In genomic region chr1:32116531-32116930, GRCh38 we compare ENCODE assay signal across 18 cellular contexts. TPM values are rescaled to one million over a fixed set of nuclear protein-coding genes. Genes with fewer than 3 reads are reported as not detected.
DNase-seq lines count a peak whose midpoint lies in the region; ATAC-seq and TF ChIP-seq lines count a peak whose summit lies in the region.
"Had no signal": no experiment of that assay in that cellular context is flagged by ENCODE, and none has a peak within 500 bp of the region (broad histone marks: within the 10 kb centered on the region; RNA-seq: fewer than 3 reads in every experiment).

No MANE protein-coding gene starts in this region.

- no peak for TF ChIP-seq POLR2A in breast epithelium (IDR thresholded peaks at IDR 0.05)
- no peak for TF ChIP-seq POLR2A in esophagus muscularis mucosa (IDR thresholded peaks at IDR 0.05; ENCODE audit: low read depth)

- CTCF ChIA-PET in MCF 10A (lab: Yijun Ruan, JAX) = no interaction called here

- H3K27me3 Mint-ChIP-seq in MCF 10A (ENCODE audit: insufficient read depth, unreplicated experiment) = no peaks in the 10 kb centered on the region
- H3K27me3 Mint-ChIP-seq: activated CD8-positive, alpha-beta T cell treated with anti-CD3 and anti-CD28 coated beads for 36 hours; activated naive CD8-positive, alpha-beta T cell treated with anti-CD3 and anti-CD28 coated beads for 36 hours; CD8-positive, alpha-beta memory T cell had no signal

- 95% methylated on average over 4 of the region's 4 CpGs for WGBS in esophagus muscularis mucosa

- no peaks in the 10 kb centered on the region for H3K36me3 ChIP-seq in breast epithelium
- peaks cover 0 to 6% (median 0%) of the 10 kb centered on the region in 4 donors for H3K36me3 ChIP-seq in esophagus muscularis mucosa
- no peaks in the 10 kb centered on the region for H3K36me3 ChIP-seq in osteoblast (ENCODE audit: insufficient read depth, low read length)

- H3K9me3 ChIP-seq in breast epithelium (no peaks in the 10 kb centered on the region), esophagus muscularis mucosa (no peaks in the 10 kb centered on the region), osteoblast (ENCODE audit: low read depth, low read length) (no peaks in the 10 kb centered on the region)
- H3K9me3 ChIP-seq: A549, upper lobe of left lung had no signal

- no peak overlapping the region for H3K4me3 ChIP-seq in breast epithelium
- H3K4me3 ChIP-seq in esophagus muscularis mucosa = no peak overlapping the region
- H3K4me3 ChIP-seq in osteoblast (ENCODE audit: insufficient read depth, low read length) = peak overlapping the region; percentile 24
- H3K4me3 ChIP-seq: A549, upper lobe of left lung had no signal

- no peak overlapping the region for H2AFZ ChIP-seq in osteoblast (ENCODE audit: low read length)

- intact Hi-C loops in MCF 10A (cut with micrococcal nuclease) (no loop called here), breast epithelium (cut with DNase I; ENCODE audit: low total_unique reads) (no loop called here), esophagus muscularis mucosa (cut with DNase I) (no loop called here)

- DNase-seq in MCF 10A (ENCODE audit: unreplicated experiment) (no peak), breast epithelium (ENCODE audit: low spot score in 2 of 2) (no peak), esophagus muscularis mucosa (ENCODE audit: extremely low spot score) (no peak), osteoblast (ENCODE audit: insufficient read length, low spot score, missing footprints) (no peak), DMS79 (lab: John Stamatoyannopoulos, UW) (no peak), COR-L47 (lab: John Stamatoyannopoulos, UW) (no peak), DMS153 treated with DMSO at 0.1 percent for 48 hours (lab: John Stamatoyannopoulos, UW; ENCODE audit: unreplicated experiment) (no peak)
- DNase-seq: activated CD8-positive, alpha-beta T cell treated with anti-CD3 and anti-CD28 coated beads for 36 hours; activated naive CD8-positive, alpha-beta T cell treated with anti-CD3 and anti-CD28 coated beads for 36 hours; activated T-cell treated with anti-CD3 and anti-CD28 coated beads, Interleukin-2, amount 50 U/mL, for 48 hours; CD8-positive, alpha-beta memory T cell; islet precursor cell; NCI-H1694; NCI-H2227 treated with DMSO at 0.1 percent for 48 hours; stimulated activated CD4-positive, alpha-beta T cell treated with anti-CD3 and anti-CD28 coated beads, Interleukin-4, amount 100 ng/mL, for 4 hours had no signal

- H3K4me3 Mint-ChIP-seq in MCF 10A (ENCODE audit: unreplicated experiment) = no peak overlapping the region
- H3K4me3 Mint-ChIP-seq: activated CD8-positive, alpha-beta T cell treated with anti-CD3 and anti-CD28 coated beads for 36 hours; activated naive CD8-positive, alpha-beta T cell treated with anti-CD3 and anti-CD28 coated beads for 36 hours had no signal

- H3K4me2 ChIP-seq in osteoblast (ENCODE audit: insufficient read depth, low read length) = peak overlapping the region; percentile 67
- H3K4me2 ChIP-seq: A549 had no signal

- peaks cover 93% of the 10 kb centered on the region for H3K79me2 ChIP-seq in osteoblast (ENCODE audit: insufficient read depth, low read length)

- peaks cover 17% of the 10 kb centered on the region for H3K4me1 Mint-ChIP-seq in MCF 10A (ENCODE audit: insufficient read depth, unreplicated experiment)

- peaks cover 20% of the 10 kb centered on the region for H3K36me3 Mint-ChIP-seq in MCF 10A (ENCODE audit: insufficient read depth, unreplicated experiment)

- H3K9me3 Mint-ChIP-seq in MCF 10A (ENCODE audit: unreplicated experiment) = no peaks in the 10 kb centered on the region
- H3K9me3 Mint-ChIP-seq: activated CD8-positive, alpha-beta T cell treated with anti-CD3 and anti-CD28 coated beads for 36 hours; activated naive CD8-positive, alpha-beta T cell treated with anti-CD3 and anti-CD28 coated beads for 36 hours; CD8-positive, alpha-beta memory T cell had no signal

- no peak for TF ChIP-seq EP300 in esophagus muscularis mucosa (IDR thresholded peaks at IDR 0.05)

- H3K27ac ChIP-seq in breast epithelium (no peak overlapping the region), esophagus muscularis mucosa (replicated peaks in 1 of 4) (peak overlapping the region; percentile 34 to 74 (median 46)), osteoblast (ENCODE audit: low read depth, low read length) (peak overlapping the region; percentile 44)
- H3K27ac ChIP-seq: A549 had no signal

- TF ChIP-seq CTCF in MCF 10A (IDR thresholded peaks at IDR 0.05; ENCODE audit: unreplicated experiment) = no peak
- TF ChIP-seq CTCF in breast epithelium (IDR thresholded peaks at IDR 0.05) = no peak
- no peak for TF ChIP-seq CTCF in esophagus muscularis mucosa (IDR thresholded peaks at IDR 0.05)
- no peak for TF ChIP-seq CTCF in osteoblast (IDR thresholded peaks at IDR 0.05; ENCODE audit: extremely low read depth, low read depth, low read length)

- H3K27me3 ChIP-seq in breast epithelium (no peaks in the 10 kb centered on the region), esophagus muscularis mucosa (no peaks in the 10 kb centered on the region), osteoblast (ENCODE audit: insufficient read depth, low read length) (no peaks in the 10 kb centered on the region)
- H3K27me3 ChIP-seq: upper lobe of left lung had no signal

- H3K4me1 ChIP-seq in breast epithelium (peaks cover 0 to 9% of the 10 kb centered on the region in 2 donors), esophagus muscularis mucosa (peaks cover 40 to 74% (median 70%) of the 10 kb centered on the region in 4 donors), osteoblast (ENCODE audit: insufficient read depth, low read length) (peaks cover 23% of the 10 kb centered on the region)
- H3K4me1 ChIP-seq: A549 had no signal

- H3K27ac Mint-ChIP-seq in MCF 10A (ENCODE audit: low read depth, unreplicated experiment) = peak overlapping the region; percentile 59
- H3K27ac Mint-ChIP-seq: activated CD8-positive, alpha-beta T cell treated with anti-CD3 and anti-CD28 coated beads for 36 hours; activated naive CD8-positive, alpha-beta T cell treated with anti-CD3 and anti-CD28 coated beads for 36 hours had no signal

- POLR2A ChIA-PET in MCF 10A (lab: Yijun Ruan, JAX) = interaction anchor here (0.6 to 4.6 kb wide), 5 partner anchors 8 to 63 kb away, joined by 3 to 22 read pairs (median 6); partner anchors contain the start of genes KPNA6 and TXLNA

- BruUV-seq in MCF 10A (replicated peaks; lab: Mats Ljungman, UMichigan) = no TSS peak

- ATAC-seq in HG03378 (IDR thresholded peaks at IDR 0.05; ENCODE audit: unreplicated experiment) = no peak
- ATAC-seq: A549; activated CD8-positive, alpha-beta T cell treated with anti-CD3 and anti-CD28 coated beads for 36 hours had no signal

- peaks cover 41% of the 10 kb centered on the region for H4K20me1 ChIP-seq in osteoblast (ENCODE audit: insufficient read depth, low read length)

RNA-seq across cellular contexts. Expression of gene KPNA6, which starts 8.7 kb away (rescaled TPM):
- total RNA-seq in MCF 10A (2022) (86.9 and 109 TPM in 2 replicates), breast epithelium (10 to 100 TPM; 35.5 to 53.1 (median 40.6) TPM), esophagus muscularis mucosa (10 to 100 TPM; 47.8 to 71.3 (median 55.4) TPM), osteoblast (64.8 and 65.5 TPM in 2 replicates)

RNA-seq across cellular contexts. Expression of gene TMEM39B, which starts 43.8 kb away (rescaled TPM):
- total RNA-seq in MCF 10A (2022) (15.0 and 22.3 TPM in 2 replicates), breast epithelium (1 to 10 TPM; 4.2 to 6.2 (median 4.8) TPM), esophagus muscularis mucosa (1 to 10 TPM; 2.9 to 6.1 (median 4.8) TPM), osteoblast (4.7 and 5.6 TPM in 2 replicates)

Comparison
In these comparisons a context has a peak if more than half of its experiments do, and no peak if none do; other contexts are left out.
1. H3K27ac ChIP-seq: peak in esophagus muscularis mucosa (4 of 4) and osteoblast (single experiment); none in breast epithelium (0 of 2).